In the genomic region with DNA sequence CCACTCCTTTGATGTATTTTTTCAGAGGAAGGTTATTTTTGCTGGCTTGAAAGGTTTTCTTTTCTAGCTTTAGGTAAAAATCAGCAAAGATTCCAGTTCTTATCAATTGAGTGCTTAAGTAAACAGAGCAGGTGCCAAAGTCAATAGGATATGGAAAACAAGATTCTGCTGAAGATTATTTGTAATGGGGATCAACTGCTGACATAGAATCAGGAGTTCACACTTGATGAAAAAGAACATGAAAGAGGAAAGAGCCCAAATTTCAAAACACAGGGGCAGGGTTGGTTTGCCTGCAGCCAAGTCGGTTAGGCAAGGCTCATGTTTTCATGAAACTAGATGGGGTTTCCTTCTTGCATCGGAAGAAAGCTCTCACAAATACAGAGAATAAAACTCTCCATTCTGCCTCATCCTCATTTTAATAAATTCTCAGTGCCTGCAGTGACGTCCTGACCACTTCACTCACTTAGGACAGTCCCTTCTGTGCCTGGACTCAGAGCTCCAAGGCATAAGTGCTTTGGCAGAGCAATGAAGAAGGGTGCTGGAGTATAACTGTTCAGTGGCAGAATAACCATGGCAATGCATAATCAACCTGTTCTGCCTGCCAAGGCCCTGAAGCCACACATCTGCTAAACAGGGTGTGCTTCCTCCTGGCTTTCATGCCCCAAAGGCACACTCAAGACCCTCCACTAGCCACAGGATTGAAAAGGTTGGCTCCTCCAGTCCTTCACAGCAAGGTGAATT, we compare ENCODE assay signal across 1 cellular context.
TF ChIP-seq lines count a peak whose summit lies in the region.

No MANE protein-coding gene starts in this region.

TF ChIP-seq in HepG2, 621 proteins besides CTCF, POLR2A, EP300 and RAD21 (continued from another document and continues in another):
- TF ChIP-seq, protein P1, sequence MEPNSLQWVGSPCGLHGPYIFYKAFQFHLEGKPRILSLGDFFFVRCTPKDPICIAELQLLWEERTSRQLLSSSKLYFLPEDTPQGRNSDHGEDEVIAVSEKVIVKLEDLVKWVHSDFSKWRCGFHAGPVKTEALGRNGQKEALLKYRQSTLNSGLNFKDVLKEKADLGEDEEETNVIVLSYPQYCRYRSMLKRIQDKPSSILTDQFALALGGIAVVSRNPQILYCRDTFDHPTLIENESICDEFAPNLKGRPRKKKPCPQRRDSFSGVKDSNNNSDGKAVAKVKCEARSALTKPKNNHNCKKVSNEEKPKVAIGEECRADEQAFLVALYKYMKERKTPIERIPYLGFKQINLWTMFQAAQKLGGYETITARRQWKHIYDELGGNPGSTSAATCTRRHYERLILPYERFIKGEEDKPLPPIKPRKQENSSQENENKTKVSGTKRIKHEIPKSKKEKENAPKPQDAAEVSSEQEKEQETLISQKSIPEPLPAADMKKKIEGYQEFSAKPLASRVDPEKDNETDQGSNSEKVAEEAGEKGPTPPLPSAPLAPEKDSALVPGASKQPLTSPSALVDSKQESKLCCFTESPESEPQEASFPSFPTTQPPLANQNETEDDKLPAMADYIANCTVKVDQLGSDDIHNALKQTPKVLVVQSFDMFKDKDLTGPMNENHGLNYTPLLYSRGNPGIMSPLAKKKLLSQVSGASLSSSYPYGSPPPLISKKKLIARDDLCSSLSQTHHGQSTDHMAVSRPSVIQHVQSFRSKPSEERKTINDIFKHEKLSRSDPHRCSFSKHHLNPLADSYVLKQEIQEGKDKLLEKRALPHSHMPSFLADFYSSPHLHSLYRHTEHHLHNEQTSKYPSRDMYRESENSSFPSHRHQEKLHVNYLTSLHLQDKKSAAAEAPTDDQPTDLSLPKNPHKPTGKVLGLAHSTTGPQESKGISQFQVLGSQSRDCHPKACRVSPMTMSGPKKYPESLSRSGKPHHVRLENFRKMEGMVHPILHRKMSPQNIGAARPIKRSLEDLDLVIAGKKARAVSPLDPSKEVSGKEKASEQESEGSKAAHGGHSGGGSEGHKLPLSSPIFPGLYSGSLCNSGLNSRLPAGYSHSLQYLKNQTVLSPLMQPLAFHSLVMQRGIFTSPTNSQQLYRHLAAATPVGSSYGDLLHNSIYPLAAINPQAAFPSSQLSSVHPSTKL (CRISPR knock-in tag; IDR thresholded peaks at IDR 0.05) = 0 out of 2 replicates have a peak, but pooled peaks have one; percentile 67
- TF ChIP-seq MATR3 (CRISPR knock-in tag; IDR thresholded peaks at IDR 0.05) (no peak), ZNF713 (CRISPR knock-in tag; IDR thresholded peaks at IDR 0.05) (no peak), ISL2 (CRISPR knock-in tag; IDR thresholded peaks at IDR 0.05) (0 out of 2 replicates have a peak, but pooled peaks have one; percentile 17), PHF21A (CRISPR knock-in tag; IDR thresholded peaks at IDR 0.05) (0 out of 2 replicates have a peak, but pooled peaks have one; percentile 38), NFIC (IDR thresholded peaks at IDR 0.05; ENCODE audit: low read length) (peak; percentile 89), SOX6 (IDR thresholded peaks at IDR 0.05) (no peak), SOX6 (CRISPR knock-in tag; IDR thresholded peaks at IDR 0.05) (peak; percentile 35; the same call in 1 of the 2 replicates), BCL6 (CRISPR knock-in tag; IDR thresholded peaks at IDR 0.05) (peak; percentile 33; the same call in 1 of the 2 replicates), NFATC3 (CRISPR knock-in tag; IDR thresholded peaks at IDR 0.05) (no peak), HHEX (CRISPR knock-in tag; IDR thresholded peaks at IDR 0.05) (peak; percentile 68; the same call in 1 of the 2 replicates), ZNF282 (IDR thresholded peaks at IDR 0.05; ENCODE audit: partially characterized antibody) (no peak), MYC (CRISPR knock-in tag; IDR thresholded peaks at IDR 0.05; ENCODE audit: borderline replicate concordance) (no peak), ZNF572 (CRISPR knock-in tag; IDR thresholded peaks at IDR 0.05) (no peak), HMG20B (CRISPR knock-in tag; conservative IDR thresholded peaks at IDR 0.05) (peak; percentile 29; the same call in 1 of the 2 replicates), FOXA1 (IDR thresholded peaks at IDR 0.05) (peak; percentile 84), FOXA1 (CRISPR knock-in tag; IDR thresholded peaks at IDR 0.05) (peak; percentile 78), TBX3 (IDR thresholded peaks at IDR 0.05; ENCODE audit: borderline replicate concordance) (peak; percentile 92), ZNF12 (CRISPR knock-in tag; IDR thresholded peaks at IDR 0.05) (no peak), ZNF703 (CRISPR knock-in tag; IDR thresholded peaks at IDR 0.05; ENCODE audit: borderline replicate concordance) (no peak), MIER2 (CRISPR knock-in tag; IDR thresholded peaks at IDR 0.05) (no peak), RARA (CRISPR knock-in tag; IDR thresholded peaks at IDR 0.05) (0 out of 2 replicates have a peak, but pooled peaks have one; percentile 20), SMYD3 (CRISPR knock-in tag; IDR thresholded peaks at IDR 0.05) (no peak)
- TF ChIP-seq, protein P2, sequence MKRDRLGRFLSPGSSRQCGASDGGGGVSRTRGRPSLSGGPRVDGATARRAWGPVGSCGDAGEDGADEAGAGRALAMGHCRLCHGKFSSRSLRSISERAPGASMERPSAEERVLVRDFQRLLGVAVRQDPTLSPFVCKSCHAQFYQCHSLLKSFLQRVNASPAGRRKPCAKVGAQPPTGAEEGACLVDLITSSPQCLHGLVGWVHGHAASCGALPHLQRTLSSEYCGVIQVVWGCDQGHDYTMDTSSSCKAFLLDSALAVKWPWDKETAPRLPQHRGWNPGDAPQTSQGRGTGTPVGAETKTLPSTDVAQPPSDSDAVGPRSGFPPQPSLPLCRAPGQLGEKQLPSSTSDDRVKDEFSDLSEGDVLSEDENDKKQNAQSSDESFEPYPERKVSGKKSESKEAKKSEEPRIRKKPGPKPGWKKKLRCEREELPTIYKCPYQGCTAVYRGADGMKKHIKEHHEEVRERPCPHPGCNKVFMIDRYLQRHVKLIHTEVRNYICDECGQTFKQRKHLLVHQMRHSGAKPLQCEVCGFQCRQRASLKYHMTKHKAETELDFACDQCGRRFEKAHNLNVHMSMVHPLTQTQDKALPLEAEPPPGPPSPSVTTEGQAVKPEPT (CRISPR knock-in tag; IDR thresholded peaks at IDR 0.05; ENCODE audit: low read depth) = no peak
- TF ChIP-seq, protein P3, sequence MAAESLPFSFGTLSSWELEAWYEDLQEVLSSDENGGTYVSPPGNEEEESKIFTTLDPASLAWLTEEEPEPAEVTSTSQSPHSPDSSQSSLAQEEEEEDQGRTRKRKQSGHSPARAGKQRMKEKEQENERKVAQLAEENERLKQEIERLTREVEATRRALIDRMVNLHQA (CRISPR knock-in tag; IDR thresholded peaks at IDR 0.05) = no peak
- TF ChIP-seq, protein P4, sequence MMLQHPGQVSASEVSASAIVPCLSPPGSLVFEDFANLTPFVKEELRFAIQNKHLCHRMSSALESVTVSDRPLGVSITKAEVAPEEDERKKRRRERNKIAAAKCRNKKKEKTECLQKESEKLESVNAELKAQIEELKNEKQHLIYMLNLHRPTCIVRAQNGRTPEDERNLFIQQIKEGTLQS (CRISPR knock-in tag; IDR thresholded peaks at IDR 0.05) = no peak
- TF ChIP-seq, protein P5, sequence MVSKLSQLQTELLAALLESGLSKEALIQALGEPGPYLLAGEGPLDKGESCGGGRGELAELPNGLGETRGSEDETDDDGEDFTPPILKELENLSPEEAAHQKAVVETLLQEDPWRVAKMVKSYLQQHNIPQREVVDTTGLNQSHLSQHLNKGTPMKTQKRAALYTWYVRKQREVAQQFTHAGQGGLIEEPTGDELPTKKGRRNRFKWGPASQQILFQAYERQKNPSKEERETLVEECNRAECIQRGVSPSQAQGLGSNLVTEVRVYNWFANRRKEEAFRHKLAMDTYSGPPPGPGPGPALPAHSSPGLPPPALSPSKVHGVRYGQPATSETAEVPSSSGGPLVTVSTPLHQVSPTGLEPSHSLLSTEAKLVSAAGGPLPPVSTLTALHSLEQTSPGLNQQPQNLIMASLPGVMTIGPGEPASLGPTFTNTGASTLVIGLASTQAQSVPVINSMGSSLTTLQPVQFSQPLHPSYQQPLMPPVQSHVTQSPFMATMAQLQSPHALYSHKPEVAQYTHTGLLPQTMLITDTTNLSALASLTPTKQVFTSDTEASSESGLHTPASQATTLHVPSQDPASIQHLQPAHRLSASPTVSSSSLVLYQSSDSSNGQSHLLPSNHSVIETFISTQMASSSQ (IDR thresholded peaks at IDR 0.05; ENCODE audit: low read depth) = no peak
- TF ChIP-seq, protein P5 (CRISPR knock-in tag; IDR thresholded peaks at IDR 0.05; ENCODE audit: borderline replicate concordance) = no peak
- TF ChIP-seq, protein P6, sequence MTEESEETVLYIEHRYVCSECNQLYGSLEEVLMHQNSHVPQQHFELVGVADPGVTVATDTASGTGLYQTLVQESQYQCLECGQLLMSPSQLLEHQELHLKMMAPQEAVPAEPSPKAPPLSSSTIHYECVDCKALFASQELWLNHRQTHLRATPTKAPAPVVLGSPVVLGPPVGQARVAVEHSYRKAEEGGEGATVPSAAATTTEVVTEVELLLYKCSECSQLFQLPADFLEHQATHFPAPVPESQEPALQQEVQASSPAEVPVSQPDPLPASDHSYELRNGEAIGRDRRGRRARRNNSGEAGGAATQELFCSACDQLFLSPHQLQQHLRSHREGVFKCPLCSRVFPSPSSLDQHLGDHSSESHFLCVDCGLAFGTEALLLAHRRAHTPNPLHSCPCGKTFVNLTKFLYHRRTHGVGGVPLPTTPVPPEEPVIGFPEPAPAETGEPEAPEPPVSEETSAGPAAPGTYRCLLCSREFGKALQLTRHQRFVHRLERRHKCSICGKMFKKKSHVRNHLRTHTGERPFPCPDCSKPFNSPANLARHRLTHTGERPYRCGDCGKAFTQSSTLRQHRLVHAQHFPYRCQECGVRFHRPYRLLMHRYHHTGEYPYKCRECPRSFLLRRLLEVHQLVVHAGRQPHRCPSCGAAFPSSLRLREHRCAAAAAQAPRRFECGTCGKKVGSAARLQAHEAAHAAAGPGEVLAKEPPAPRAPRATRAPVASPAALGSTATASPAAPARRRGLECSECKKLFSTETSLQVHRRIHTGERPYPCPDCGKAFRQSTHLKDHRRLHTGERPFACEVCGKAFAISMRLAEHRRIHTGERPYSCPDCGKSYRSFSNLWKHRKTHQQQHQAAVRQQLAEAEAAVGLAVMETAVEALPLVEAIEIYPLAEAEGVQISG (CRISPR knock-in tag; IDR thresholded peaks at IDR 0.05) = no peak
- TF ChIP-seq, protein P7, sequence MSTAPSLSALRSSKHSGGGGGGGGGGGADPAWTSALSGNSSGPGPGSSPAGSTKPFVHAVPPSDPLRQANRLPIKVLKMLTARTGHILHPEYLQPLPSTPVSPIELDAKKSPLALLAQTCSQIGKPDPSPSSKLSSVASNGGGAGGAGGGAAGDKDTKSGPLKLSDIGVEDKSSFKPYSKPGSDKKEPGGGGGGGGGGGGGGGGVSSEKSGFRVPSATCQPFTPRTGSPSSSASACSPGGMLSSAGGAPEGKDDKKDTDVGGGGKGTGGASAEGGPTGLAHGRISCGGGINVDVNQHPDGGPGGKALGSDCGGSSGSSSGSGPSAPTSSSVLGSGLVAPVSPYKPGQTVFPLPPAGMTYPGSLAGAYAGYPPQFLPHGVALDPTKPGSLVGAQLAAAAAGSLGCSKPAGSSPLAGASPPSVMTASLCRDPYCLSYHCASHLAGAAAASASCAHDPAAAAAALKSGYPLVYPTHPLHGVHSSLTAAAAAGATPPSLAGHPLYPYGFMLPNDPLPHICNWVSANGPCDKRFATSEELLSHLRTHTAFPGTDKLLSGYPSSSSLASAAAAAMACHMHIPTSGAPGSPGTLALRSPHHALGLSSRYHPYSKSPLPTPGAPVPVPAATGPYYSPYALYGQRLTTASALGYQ (CRISPR knock-in tag; IDR thresholded peaks at IDR 0.05) = peak; percentile 75
- TF ChIP-seq, protein P8, sequence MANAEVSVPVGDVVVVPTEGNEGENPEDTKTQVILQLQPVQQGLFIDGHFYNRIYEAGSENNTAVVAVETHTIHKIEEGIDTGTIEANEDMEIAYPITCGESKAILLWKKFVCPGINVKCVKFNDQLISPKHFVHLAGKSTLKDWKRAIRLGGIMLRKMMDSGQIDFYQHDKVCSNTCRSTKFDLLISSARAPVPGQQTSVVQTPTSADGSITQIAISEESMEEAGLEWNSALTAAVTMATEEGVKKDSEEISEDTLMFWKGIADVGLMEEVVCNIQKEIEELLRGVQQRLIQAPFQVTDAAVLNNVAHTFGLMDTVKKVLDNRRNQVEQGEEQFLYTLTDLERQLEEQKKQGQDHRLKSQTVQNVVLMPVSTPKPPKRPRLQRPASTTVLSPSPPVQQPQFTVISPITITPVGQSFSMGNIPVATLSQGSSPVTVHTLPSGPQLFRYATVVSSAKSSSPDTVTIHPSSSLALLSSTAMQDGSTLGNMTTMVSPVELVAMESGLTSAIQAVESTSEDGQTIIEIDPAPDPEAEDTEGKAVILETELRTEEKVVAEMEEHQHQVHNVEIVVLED (CRISPR knock-in tag; IDR thresholded peaks at IDR 0.05; ENCODE audit: borderline replicate concordance) = no peak
